16 cellular contexts compared by ENCODE assay signal in the genomic region with DNA sequence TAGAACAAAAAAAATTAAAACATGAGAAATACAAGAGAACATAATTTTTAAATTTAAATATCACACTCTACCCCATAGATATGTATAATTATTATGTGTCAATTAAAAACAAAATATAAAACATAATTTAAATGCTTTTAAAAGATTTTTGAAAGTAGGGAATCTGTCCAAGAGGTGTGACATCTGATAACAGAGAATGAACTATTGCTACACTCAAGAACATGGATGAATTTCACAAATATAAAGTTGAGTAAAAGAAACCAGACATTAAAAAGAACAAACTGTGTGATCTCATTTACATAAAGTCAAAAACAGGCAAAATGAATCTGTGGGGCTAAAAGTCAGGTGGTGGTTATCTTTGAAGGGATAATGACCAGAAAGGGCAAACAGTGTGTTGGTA.
DNase-seq lines count a peak whose midpoint lies in the region; ATAC-seq, FAIRE-seq and TF ChIP-seq lines count a peak whose summit lies in the region.
"Had no signal": no experiment of that assay in that cellular context is flagged by ENCODE, and none has a peak within 500 bp of the region (broad histone marks: within the 10 kb centered on the region; RNA-seq: fewer than 3 reads in every experiment).

No MANE protein-coding gene starts in this region.

- peaks cover 6% of the 10 kb centered on the region for H3K4me1 Mint-ChIP-seq in WTC11
- H3K4me1 Mint-ChIP-seq: IgD-negative memory B cell had no signal

- DNase-seq in WTC11 (ENCODE audit: low spot score) = no peak
- DNase-seq in NCI-H2171 (lab: John Stamatoyannopoulos, UW) = no peak
- DNase-seq in NCI-H1048 (lab: John Stamatoyannopoulos, UW) = no peak
- DNase-seq in NCI-H774 (lab: John Stamatoyannopoulos, UW) = no peak
- DNase-seq: AML-193; Caco-2; CD4-positive, alpha-beta T cell; DMS79; GF-D8; GOT3; H7 had no signal

- peaks cover 23% of the 10 kb centered on the region for H3K9me3 Mint-ChIP-seq in WTC11
- H3K9me3 Mint-ChIP-seq: CD4-positive, alpha-beta T cell had no signal

- no peak for TF ChIP-seq CTCF in WTC11 (IDR thresholded peaks at IDR 0.05)

- CTCF ChIA-PET in WTC11 (lab: Charles Lee) = interaction anchor here (1.7 kb wide), 1 partner anchor 17 kb away, joined by 4 read pairs; no protein-coding TSS in a partner anchor

- no peak for ATAC-seq in WTC11

- POLR2A ChIA-PET in WTC11 (lab: Charles Lee) = no interaction called here

- H3K27ac Mint-ChIP-seq in WTC11 = no peak overlapping the region
- H3K27ac Mint-ChIP-seq: CD4-positive, alpha-beta T cell; IgD-negative memory B cell had no signal

- H3K27me3 Mint-ChIP-seq in WTC11 (ENCODE audit: low read depth) = no peaks in the 10 kb centered on the region

- H3K4me3 Mint-ChIP-seq in WTC11 = no peak overlapping the region
- H3K4me3 Mint-ChIP-seq: CD4-positive, alpha-beta T cell; IgD-negative memory B cell had no signal

- H3K36me3 Mint-ChIP-seq in WTC11 = peaks cover 7% of the 10 kb centered on the region
- H3K36me3 Mint-ChIP-seq: IgD-negative memory B cell had no signal

- FAIRE-seq in G401.6 (lab: Jason Lieb, UNC) (peak; percentile 77), islet of Langerhans (lab: Jason Lieb, UNC) (peak; percentile 49)
- FAIRE-seq: D721Med, HTR-8/SVneo had no signal

TF ChIP-seq in WTC11, 78 proteins besides CTCF, POLR2A, EP300 and RAD21:
- no peak for TF ChIP-seq AR (CRISPR knock-in tag; IDR thresholded peaks at IDR 0.05)
- peak; percentile 76 for TF ChIP-seq ZNF317 (CRISPR knock-in tag; IDR thresholded peaks at IDR 0.05; ENCODE audit: borderline replicate concordance, low read depth)
